Comparison of ENCODE assay signal across 24 cellular contexts in the genomic region with DNA sequence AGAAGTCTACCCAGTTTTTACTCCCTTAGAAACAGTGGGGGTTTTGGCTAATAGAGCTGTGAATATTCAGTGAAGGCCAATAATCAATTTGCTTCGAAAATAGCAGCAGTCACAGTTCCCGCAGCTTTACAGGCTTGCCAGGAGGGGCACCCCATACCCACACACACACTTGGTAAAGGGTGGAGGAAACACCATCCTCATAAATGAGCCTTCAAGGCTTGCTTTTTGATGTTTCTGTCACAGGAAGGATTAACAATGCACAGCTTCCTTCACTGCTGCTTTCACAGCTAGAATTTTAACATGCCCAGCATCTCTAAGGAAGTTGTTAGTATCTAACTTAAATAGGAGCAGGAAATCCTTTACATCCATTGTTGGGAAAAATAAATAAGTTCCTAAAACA.
DNase-seq lines count a peak whose midpoint lies in the region; TF ChIP-seq lines count a peak whose summit lies in the region.
"Had no signal": no experiment of that assay in that cellular context is flagged by ENCODE, and none has a peak within 500 bp of the region (broad histone marks: within the 10 kb centered on the region; RNA-seq: fewer than 3 reads in every experiment).

No MANE protein-coding gene starts in this region.

- H3K36me3 ChIP-seq in A673 (ENCODE audit: insufficient read depth, low read length, poor library complexity, severe bottlenecking): no peaks in the 10 kb centered on the region
- H3K36me3 ChIP-seq in WERI-Rb-1: no peaks in the 10 kb centered on the region
- H3K36me3 ChIP-seq: heart right ventricle had no signal

- no TSS peak for BruUV-seq in A673 (replicated peaks; lab: Mats Ljungman, UMichigan)

- intact Hi-C loops in A673 (cut with micrococcal nuclease; ENCODE audit: unreplicated experiment): loop anchor here (1.0 to 10.0 kb wide), 6 partner anchors 46 to 722 kb away; no protein-coding TSS in a partner anchor

- POLR2A ChIA-PET in A673 (lab: Charles Lee; ENCODE audit: low non-redundant PET): interaction anchor here (0.8 kb wide), 1 partner anchor 202 kb away, joined by 3 read pairs; no protein-coding TSS in a partner anchor

- TF ChIP-seq CTCF in A673 (conservative IDR thresholded peaks at IDR 0.05; ENCODE audit: low read depth, low read length) (peak; percentile 69), WERI-Rb-1 (IDR thresholded peaks at IDR 0.05; ENCODE audit: low read depth, low read length) (peak; percentile 26; the same call in 1 of the 2 replicates)

- peak; percentile 98 for DNase-seq in A673 (ENCODE audit: low spot score)
- DNase-seq in Jurkat, Clone E6-1 (ENCODE audit: low read depth, low spot score): peak; percentile 7
- no peak for DNase-seq in WERI-Rb-1
- DNase-seq in iPS-NIHi11 (ENCODE audit: low spot score): peak; percentile 9
- DNase-seq in erythroblast (lab: John Stamatoyannopoulos, UW): no peak
- DNase-seq in NCI-H345 treated with DMSO at 0.1 percent for 48 hours (lab: John Stamatoyannopoulos, UW; ENCODE audit: unreplicated experiment): no peak
- DNase-seq in activated naive CD4-positive, alpha-beta T cell treated with anti-CD3 and anti-CD28 coated beads, Interleukin-2, amount 10 ng/mL, durations not matched to agents 7 days and 5 days: no peak
- no peak for DNase-seq in RPMI8226
- DNase-seq: activated CD4-positive, alpha-beta T cell treated with anti-CD3 and anti-CD28 coated beads for 48 hours; activated gamma-delta T cell treated with Interleukin-2 at 50 U/mL for 16 hours; activated T-cell treated with anti-CD3 and anti-CD28 coated beads, Interleukin-2, amount 50 U/mL, for 24 hours; AML-193; DND-41; heart right ventricle; left ventricle myocardium superior; natural killer cell; NCI-H1930; NCI-H446; posterior cingulate gyrus; SHP77; T-helper 1 cell; trophoblast cell had no signal

- H3K4me1 Mint-ChIP-seq in activated naive CD4-positive, alpha-beta T cell treated with anti-CD3 and anti-CD28 coated beads, Interleukin-2, amount 10 ng/mL, durations not matched to agents 7 days and 5 days: no peaks in the 10 kb centered on the region

- no peaks in the 10 kb centered on the region for H3K27me3 Mint-ChIP-seq in activated naive CD4-positive, alpha-beta T cell treated with anti-CD3 and anti-CD28 coated beads, Interleukin-2, amount 10 ng/mL, durations not matched to agents 7 days and 5 days
- H3K27me3 Mint-ChIP-seq: activated T-cell treated with anti-CD3 and anti-CD28 coated beads, Interleukin-2, amount 50 U/mL, for 24 hours had no signal

- H3K4me3 Mint-ChIP-seq in activated naive CD4-positive, alpha-beta T cell treated with anti-CD3 and anti-CD28 coated beads, Interleukin-2, amount 10 ng/mL, durations not matched to agents 7 days and 5 days: no peak overlapping the region
- H3K4me3 Mint-ChIP-seq: activated T-cell treated with anti-CD3 and anti-CD28 coated beads, Interleukin-2, amount 50 U/mL, for 24 hours; brain; natural killer cell had no signal

- no peak overlapping the region for H3K4me3 ChIP-seq in A673 (ENCODE audit: low read depth, low read length, poor library complexity, severe bottlenecking)
- no peak overlapping the region for H3K4me3 ChIP-seq in Jurkat, Clone E6-1 (ENCODE audit: low read length)
- no peak overlapping the region for H3K4me3 ChIP-seq in WERI-Rb-1 (ENCODE audit: low read depth, low read length)
- H3K4me3 ChIP-seq: heart right ventricle had no signal

- H3K27ac ChIP-seq in A673 (ENCODE audit: low read depth, low read length, poor library complexity, severe bottlenecking) (peak overlapping the region; percentile 64), WERI-Rb-1 (no peak overlapping the region)
- H3K27ac ChIP-seq: epithelial cell of prostate, heart right ventricle had no signal

- H3K27me3 ChIP-seq in A673 (replicated peaks; ENCODE audit: insufficient read depth, low read depth, low read length, poor library complexity) (no peaks in the 10 kb centered on the region), WERI-Rb-1 (ENCODE audit: insufficient read depth, low read depth, severe bottlenecking) (no peaks in the 10 kb centered on the region)
- H3K27me3 ChIP-seq: heart right ventricle had no signal

- H3K36me3 Mint-ChIP-seq in activated naive CD4-positive, alpha-beta T cell treated with anti-CD3 and anti-CD28 coated beads, Interleukin-2, amount 10 ng/mL, durations not matched to agents 7 days and 5 days: no peaks in the 10 kb centered on the region
- H3K36me3 Mint-ChIP-seq: brain, natural killer cell had no signal

- no peaks in the 10 kb centered on the region for H3K9me3 ChIP-seq in A673 (ENCODE audit: low read depth, low read length, poor library complexity, severe bottlenecking)
- peaks cover 2% of the 10 kb centered on the region for H3K9me3 ChIP-seq in WERI-Rb-1 (ENCODE audit: severe bottlenecking)

- H3K9me3 Mint-ChIP-seq in activated naive CD4-positive, alpha-beta T cell treated with anti-CD3 and anti-CD28 coated beads, Interleukin-2, amount 10 ng/mL, durations not matched to agents 7 days and 5 days: no peaks in the 10 kb centered on the region

- peaks cover 57% of the 10 kb centered on the region for H3K4me1 ChIP-seq in A673 (ENCODE audit: insufficient read depth, low read length, poor library complexity, severe bottlenecking)
- H3K4me1 ChIP-seq: heart right ventricle had no signal

- H3K27ac Mint-ChIP-seq in activated naive CD4-positive, alpha-beta T cell treated with anti-CD3 and anti-CD28 coated beads, Interleukin-2, amount 10 ng/mL, durations not matched to agents 7 days and 5 days: no peak overlapping the region
- H3K27ac Mint-ChIP-seq: activated T-cell treated with anti-CD3 and anti-CD28 coated beads, Interleukin-2, amount 50 U/mL, for 24 hours had no signal

- CTCF ChIA-PET in A673 (lab: Charles Lee): no interaction called here
- CTCF ChIA-PET in activated naive CD4-positive, alpha-beta T cell treated with anti-CD3 and anti-CD28 coated beads, Interleukin-2, amount 10 ng/mL, durations not matched to agents 7 days and 5 days (lab: Charles Lee): no interaction called here

- no peak for TF ChIP-seq POLR2A in erythroblast (IDR thresholded peaks at IDR 0.05; ENCODE audit: low read length)

Comparison
In these comparisons a context has a peak if more than half of its experiments do, and no peak if none do; other contexts are left out.
1. DNase-seq: peak in A673 (single experiment), Jurkat, Clone E6-1 (single experiment) and iPS-NIHi11 (single experiment); none in WERI-Rb-1 (single experiment), erythroblast (0 of 2), NCI-H345 treated with DMSO at 0.1 percent for 48 hours (single experiment), activated naive CD4-positive, alpha-beta T cell treated with anti-CD3 and anti-CD28 coated beads, Interleukin-2, amount 10 ng/mL, durations not matched to agents 7 days and 5 days (single experiment) and RPMI8226 (single experiment).